In the genomic region with DNA sequence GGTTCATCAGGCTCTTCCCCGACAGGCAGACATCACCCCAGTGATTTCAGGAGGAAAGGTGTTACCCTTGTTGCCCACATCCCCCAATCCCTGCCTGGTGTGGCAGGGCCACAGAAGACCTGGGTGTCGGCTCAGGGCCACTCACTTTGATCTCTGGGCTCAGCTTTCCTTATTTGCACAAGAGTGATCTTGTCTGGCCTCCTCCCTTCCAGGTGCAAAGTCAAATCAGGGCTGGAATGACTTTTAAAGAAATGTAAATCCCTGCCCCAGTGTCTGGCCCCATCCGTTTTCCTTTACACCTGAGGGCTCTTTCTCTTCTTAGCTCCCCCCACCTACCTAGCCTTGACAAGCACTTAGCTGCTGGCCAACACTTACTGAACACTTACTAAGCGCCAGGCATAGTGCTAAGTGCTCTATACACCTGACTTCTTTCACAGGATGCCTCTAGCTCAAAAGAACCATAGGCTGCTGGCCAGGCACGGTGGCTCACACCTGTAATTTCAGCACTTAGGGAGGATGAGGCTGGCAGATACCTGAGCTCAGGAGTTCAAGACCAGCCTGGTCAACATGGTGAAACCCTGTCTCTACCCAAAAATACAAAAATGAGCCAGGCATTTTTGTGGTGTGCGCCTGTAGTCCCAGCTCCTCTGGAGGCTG, we compare ENCODE assay signal across 17 cellular contexts. TPM values are rescaled to one million over a fixed set of nuclear protein-coding genes. Genes with fewer than 3 reads are reported as not detected.
A peak's percentile ranks its signal among the peaks of the same experiment; 100 is the strongest.
DNase-seq lines count a peak whose midpoint lies in the region; ATAC-seq, FAIRE-seq and TF ChIP-seq lines count a peak whose summit lies in the region.
"Had no signal": no experiment of that assay in that cellular context is flagged by ENCODE, and none has a peak within 500 bp of the region (broad histone marks: within the 10 kb centered on the region; RNA-seq: fewer than 3 reads in every experiment).

No MANE protein-coding gene starts in this region.

- peaks cover 0 to 3% (median 0%) of the 10 kb centered on the region in 9 donors for H3K9me3 Mint-ChIP-seq in naive thymus-derived CD8-positive, alpha-beta T cell
- H3K9me3 Mint-ChIP-seq: activated CD4-positive, alpha-beta memory T cell treated with anti-CD3 and anti-CD28 coated beads for 36 hours; stimulated activated effector memory CD8-positive, alpha-beta T cell treated with anti-CD3 and anti-CD28 coated beads, Interleukin-12 subunit alpha, Interleukin-12 subunit beta, amount 100 ng/mL, for 72 hours had no signal

- DNase-seq in DMS53 treated with DMSO at 0.1 percent for 48 hours (lab: John Stamatoyannopoulos, UW; ENCODE audit: unreplicated experiment) (peak; percentile 41), SW480 (ENCODE audit: low spot score) (peak; percentile 29), iPS DF 4.7 (ENCODE audit: extremely low read depth, low spot score) (peak; percentile 89), lower leg skin (ENCODE audit: low spot score in 2 of 2) (no peak), D721Med (ENCODE audit: insufficient read length, low spot score) (no peak), RPMI8226 (no peak)
- no peak for DNase-seq in naive thymus-derived CD8-positive, alpha-beta T cell
- DNase-seq: activated CD4-positive, alpha-beta memory T cell treated with anti-CD3 and anti-CD28 coated beads for 36 hours; NCI-H1436; NCI-H345; upper lobe of left lung had no signal

- POLR2A ChIA-PET in naive thymus-derived CD8-positive, alpha-beta T cell (lab: Charles Lee): no interaction called here

- no peak overlapping the region for H3K4me3 ChIP-seq in lower leg skin (ENCODE audit: low read depth, poor library complexity, severe bottlenecking)
- H3K4me3 ChIP-seq: upper lobe of left lung had no signal

- intact Hi-C loops in lower leg skin (cut with DNase I; ENCODE audit: low total_unique reads): no loop called here

- 62 to 77% methylated on average over 6 of the region's 6 CpGs for WGBS in lower leg skin, 2 donors

- peaks cover 0 to 4% (median 0%) of the 10 kb centered on the region in 3 donors for H3K36me3 Mint-ChIP-seq in naive thymus-derived CD8-positive, alpha-beta T cell
- H3K36me3 Mint-ChIP-seq: activated CD4-positive, alpha-beta memory T cell treated with anti-CD3 and anti-CD28 coated beads for 36 hours; stimulated activated effector memory CD8-positive, alpha-beta T cell treated with anti-CD3 and anti-CD28 coated beads, Interleukin-12 subunit alpha, Interleukin-12 subunit beta, amount 100 ng/mL, for 72 hours had no signal

- TF ChIP-seq POLR2A in lower leg skin (IDR thresholded peaks at IDR 0.05): no peak

- peaks cover 7 to 24% (median 16%) of the 10 kb centered on the region in 4 donors for H3K4me1 Mint-ChIP-seq in naive thymus-derived CD8-positive, alpha-beta T cell

- peaks cover 15 to 60% (median 35%) of the 10 kb centered on the region in 5 donors for H3K27me3 Mint-ChIP-seq in naive thymus-derived CD8-positive, alpha-beta T cell

- peak overlapping the region in 1 of 10 donors; percentile 47 for H3K27ac Mint-ChIP-seq in naive thymus-derived CD8-positive, alpha-beta T cell
- H3K27ac Mint-ChIP-seq: activated CD4-positive, alpha-beta memory T cell treated with anti-CD3 and anti-CD28 coated beads for 36 hours; stimulated activated effector memory CD8-positive, alpha-beta T cell treated with anti-CD3 and anti-CD28 coated beads, Interleukin-12 subunit alpha, Interleukin-12 subunit beta, amount 100 ng/mL, for 72 hours had no signal

- ATAC-seq in naive thymus-derived CD8-positive, alpha-beta T cell: no peak
- ATAC-seq in GM19395 (IDR thresholded peaks at IDR 0.05; ENCODE audit: unreplicated experiment): no peak
- ATAC-seq: stimulated activated effector memory CD8-positive, alpha-beta T cell treated with anti-CD3 and anti-CD28 coated beads, Interleukin-12 subunit alpha, Interleukin-12 subunit beta, amount 100 ng/mL, for 72 hours had no signal

- TF ChIP-seq CTCF in lower leg skin (IDR thresholded peaks at IDR 0.05): no peak
- no peak for TF ChIP-seq CTCF in D721Med (IDR thresholded peaks at IDR 0.05; ENCODE audit: insufficient read depth, missing control alignments)

- H3K4me3 Mint-ChIP-seq in naive thymus-derived CD8-positive, alpha-beta T cell: peak overlapping the region; percentile 4 to 89 (median 46)
- H3K4me3 Mint-ChIP-seq: activated CD4-positive, alpha-beta memory T cell treated with anti-CD3 and anti-CD28 coated beads for 36 hours; stimulated activated effector memory CD8-positive, alpha-beta T cell treated with anti-CD3 and anti-CD28 coated beads, Interleukin-12 subunit alpha, Interleukin-12 subunit beta, amount 100 ng/mL, for 72 hours had no signal

- no peak for FAIRE-seq in D721Med (lab: Jason Lieb, UNC)

RNA-seq across cellular contexts. Expression of a gene that starts 1.0 kb away (rescaled TPM):
- not detected for total RNA-seq in naive thymus-derived CD8-positive, alpha-beta T cell
- polyA plus RNA-seq in naive thymus-derived CD8-positive, alpha-beta T cell: not detected
- not detected for total RNA-seq in lower leg skin
- total RNA-seq: activated CD4-positive, alpha-beta memory T cell treated with anti-CD3 and anti-CD28 coated beads for 36 hours; mesenteric fat pad; osteoblast; SK-MEL-5; skeletal muscle tissue; upper lobe of left lung had no signal

RNA-seq across cellular contexts. Expression of a gene that starts 36.1 kb away (rescaled TPM):
- not detected for total RNA-seq in naive thymus-derived CD8-positive, alpha-beta T cell
- polyA plus RNA-seq in naive thymus-derived CD8-positive, alpha-beta T cell: under 1 TPM in 1 of 3 donors, not detected in 2; 0.27 TPM
- 1 to 10 TPM; 6.0 to 9.7 (median 6.4) TPM for total RNA-seq in lower leg skin

RNA-seq across cellular contexts. Expression of a gene that starts 38.5 kb away (rescaled TPM):
- 10 to 100 TPM; 44.9 to 49.4 TPM for total RNA-seq in naive thymus-derived CD8-positive, alpha-beta T cell
- 10 to 100 TPM; 44.8 to 62.4 (median 47.7) TPM for polyA plus RNA-seq in naive thymus-derived CD8-positive, alpha-beta T cell
- total RNA-seq in lower leg skin: 10 to 100 TPM; 40.2 to 68.0 (median 58.9) TPM

Comparison
In these comparisons a context has a peak if more than half of its experiments do, and no peak if none do; other contexts are left out.
1. DNase-seq: peak in DMS53 treated with DMSO at 0.1 percent for 48 hours (single experiment), SW480 (single experiment) and iPS DF 4.7 (single experiment); none in naive thymus-derived CD8-positive, alpha-beta T cell (0 of 10), lower leg skin (0 of 2), D721Med (single experiment) and RPMI8226 (single experiment).
2. RNA of a gene that starts 36.1 kb away (total RNA-seq): 6.0 to 9.7 TPM in lower leg skin; not detected in naive thymus-derived CD8-positive, alpha-beta T cell; every median in the first group is over 4 times any median in the second.